In genomic region chr4:98260579-98261290, GRCh38 we compare ENCODE assay signal across 1 cellular context.
TF ChIP-seq lines count a peak whose summit lies in the region.

No MANE protein-coding gene starts in this region.

TF ChIP-seq in H1, 55 proteins besides CTCF, POLR2A, EP300 and RAD21:
- TF ChIP-seq SRF (IDR thresholded peaks at IDR 0.05; ENCODE audit: low read depth, low read length) (no peak), CTBP2 (IDR thresholded peaks at IDR 0.05; ENCODE audit: borderline replicate concordance, insufficient read depth, insufficient read length, low read length) (no peak), FOSL1 (IDR thresholded peaks at IDR 0.05; ENCODE audit: insufficient read depth, low read depth, low read length) (no peak), TCF12 (IDR thresholded peaks at IDR 0.05; ENCODE audit: low read depth, low read length) (no peak), EZH2 (IDR thresholded peaks at IDR 0.05; ENCODE audit: low read depth, low read length, severe bottlenecking) (no peak), SIRT6 (IDR thresholded peaks at IDR 0.05; ENCODE audit: low read length) (no peak), ZNF274 (IDR thresholded peaks at IDR 0.05; ENCODE audit: borderline replicate concordance, extremely low read depth, low read length) (no peak), CBX8 (IDR thresholded peaks at IDR 0.05; ENCODE audit: borderline replicate concordance, low read depth, low read length) (no peak), TAF1 (IDR thresholded peaks at IDR 0.05; ENCODE audit: low read depth, low read length) (peak; percentile 74), NANOG (IDR thresholded peaks at IDR 0.05; ENCODE audit: insufficient read depth, low read depth, low read length, poor library complexity, severe bottlenecking) (no peak), TAF7 (optimal IDR thresholded peaks at IDR 0.05; ENCODE audit: borderline replicate concordance, low read depth, low read length) (peak; percentile 22), SP1 (IDR thresholded peaks at IDR 0.05; ENCODE audit: low read depth, low read length) (no peak), EGR1 (IDR thresholded peaks at IDR 0.05; ENCODE audit: borderline replicate concordance, low read depth, low read length) (peak; percentile 3; the same call in 1 of the 2 replicates), SP4 (IDR thresholded peaks at IDR 0.05; ENCODE audit: low read length) (no peak), POLR2AphosphoS5 (IDR thresholded peaks at IDR 0.05; ENCODE audit: low read depth, low read length) (peak; percentile 58), NRF1 (IDR thresholded peaks at IDR 0.05; ENCODE audit: low read depth, low read length) (peak; percentile 30; the same call in 1 of the 2 replicates), BCL11A (IDR thresholded peaks at IDR 0.05; ENCODE audit: low read depth in 2 of 2, low read length in 2 of 2) (no peak), CHD7 (IDR thresholded peaks at IDR 0.05; ENCODE audit: insufficient replicate concordance, low read length) (no peak), CEBPB (IDR thresholded peaks at IDR 0.05; ENCODE audit: low read depth, low read length) (no peak), BACH1 (IDR thresholded peaks at IDR 0.05; ENCODE audit: low read length) (no peak), SP2 (IDR thresholded peaks at IDR 0.05; ENCODE audit: low read length) (no peak), TEAD4 (IDR thresholded peaks at IDR 0.05; ENCODE audit: low read depth, low read length) (no peak), SAP30 (IDR thresholded peaks at IDR 0.05; ENCODE audit: insufficient read depth, insufficient replicate concordance, low read length) (no peak), SUZ12 (IDR thresholded peaks at IDR 0.05; ENCODE audit: low read length) (no peak), E2F6 (IDR thresholded peaks at IDR 0.05) (peak; percentile 38; the same call in 1 of the 2 replicates), PHF8 (conservative IDR thresholded peaks at IDR 0.05; ENCODE audit: low read depth, low read length) (peak; percentile 88), ATF3 (IDR thresholded peaks at IDR 0.05; ENCODE audit: insufficient read depth, low read depth, low read length) (no peak), BRCA1 (IDR thresholded peaks at IDR 0.05; ENCODE audit: low read depth, low read length) (no peak), KDM5A (IDR thresholded peaks at IDR 0.05; ENCODE audit: low read length) (no peak), CHD1 (IDR thresholded peaks at IDR 0.05; ENCODE audit: low read depth, low read length) (no peak), CBX5 (IDR thresholded peaks at IDR 0.05; ENCODE audit: low read depth, low read length) (no peak), ASH2L (IDR thresholded peaks at IDR 0.05; ENCODE audit: low read length) (peak; percentile 20), TBP (IDR thresholded peaks at IDR 0.05; ENCODE audit: low read depth, low read length) (peak; percentile 54; the same call in 1 of the 2 replicates), RBBP5 (IDR thresholded peaks at IDR 0.05; ENCODE audit: borderline replicate concordance, low read depth, low read length) (0 out of 2 replicates have a peak, but pooled peaks have one; percentile 62), JUND (IDR thresholded peaks at IDR 0.05; ENCODE audit: low read length) (no peak), POU5F1 (IDR thresholded peaks at IDR 0.05; ENCODE audit: low read depth, low read length) (no peak), RNF2 (IDR thresholded peaks at IDR 0.05; ENCODE audit: borderline replicate concordance, low read depth, low read length, missing control alignments, poor library complexity, severe bottlenecking) (no peak), GABPA (IDR thresholded peaks at IDR 0.05; ENCODE audit: borderline replicate concordance, insufficient read depth, low read length) (no peak), YY1 (IDR thresholded peaks at IDR 0.05; ENCODE audit: low read depth, low read length) (peak; percentile 88), RXRA (IDR thresholded peaks at IDR 0.05; ENCODE audit: insufficient read depth, low read depth, low read length) (no peak), CREB1 (IDR thresholded peaks at IDR 0.05) (0 out of 2 replicates have a peak, but pooled peaks have one; percentile 22), KDM1A (IDR thresholded peaks at IDR 0.05; ENCODE audit: borderline replicate concordance, low read length) (no peak), SIX5 (IDR thresholded peaks at IDR 0.05; ENCODE audit: low read depth, low read length) (no peak), GTF2F1 (IDR thresholded peaks at IDR 0.05; ENCODE audit: borderline replicate concordance, low read depth, low read length) (no peak), JUN (IDR thresholded peaks at IDR 0.05; ENCODE audit: low read depth, low read length) (no peak), CHD2 (IDR thresholded peaks at IDR 0.05; ENCODE audit: low read length) (no peak), HDAC6 (IDR thresholded peaks at IDR 0.05; ENCODE audit: low read depth, low read length) (no peak), MAX (IDR thresholded peaks at IDR 0.05) (peak; percentile 55; the same call in 1 of the 2 replicates), USF2 (IDR thresholded peaks at IDR 0.05; ENCODE audit: low read length) (no peak), ATF2 (IDR thresholded peaks at IDR 0.05; ENCODE audit: low read length) (no peak), RFX5 (IDR thresholded peaks at IDR 0.05; ENCODE audit: borderline replicate concordance, low read depth, low read length) (no peak), SIN3A (conservative IDR thresholded peaks at IDR 0.05 in 1 of 2, IDR thresholded peaks at IDR 0.05 in 1 of 2; ENCODE audit: low read depth in 1 of 2, low read length in 2 of 2) (no peak; a peak in 1 of 4 replicates), HDAC2 (IDR thresholded peaks at IDR 0.05; ENCODE audit: borderline replicate concordance in 1 of 2, low read depth in 2 of 2, low read length in 2 of 2) (0 out of 4 replicates have a peak, but pooled peaks of 1 of the 2 experiments have one; percentile 28), MAFK (IDR thresholded peaks at IDR 0.05; ENCODE audit: low read depth, low read length) (no peak), KDM4A (IDR thresholded peaks at IDR 0.05; ENCODE audit: low read depth, low read length, severe bottlenecking) (peak; percentile 80)
